ENCODE assay signal across 13 cellular contexts in genomic region chr1:38941093-38941492, GRCh38. TPM values are rescaled to one million over a fixed set of nuclear protein-coding genes. Genes with fewer than 3 reads are reported as not detected.
A peak's percentile ranks its signal among the peaks of the same experiment; 100 is the strongest.
DNase-seq lines count a peak whose midpoint lies in the region; ATAC-seq and TF ChIP-seq lines count a peak whose summit lies in the region.
"Had no signal": no experiment of that assay in that cellular context is flagged by ENCODE, and none has a peak within 500 bp of the region (broad histone marks: within the 10 kb centered on the region; RNA-seq: fewer than 3 reads in every experiment).

No MANE protein-coding gene starts in this region.

- H3K36me3 Mint-ChIP-seq in activated CD8-positive, alpha-beta T cell treated with anti-CD3 and anti-CD28 coated beads for 36 hours (ENCODE audit: low read depth) = no peaks in the 10 kb centered on the region
- H3K36me3 Mint-ChIP-seq: T-cell had no signal

- CTCF ChIA-PET in RWPE1 (lab: Yijun Ruan, JAX) = interaction anchor here (1.0 kb wide), 1 partner anchor 22 kb away, joined by 3 read pairs; no protein-coding TSS in a partner anchor
- CTCF ChIA-PET in activated CD8-positive, alpha-beta T cell treated with anti-CD3 and anti-CD28 coated beads for 36 hours (lab: Charles Lee) = no interaction called here

- no peaks in the 10 kb centered on the region for H3K9me3 Mint-ChIP-seq in activated CD8-positive, alpha-beta T cell treated with anti-CD3 and anti-CD28 coated beads for 36 hours
- H3K9me3 Mint-ChIP-seq: T-cell had no signal

- H3K27me3 Mint-ChIP-seq in activated CD8-positive, alpha-beta T cell treated with anti-CD3 and anti-CD28 coated beads for 36 hours = no peaks in the 10 kb centered on the region
- H3K27me3 Mint-ChIP-seq: T-cell had no signal

- DNase-seq in RWPE1 (ENCODE audit: low spot score) (no peak), epithelial cell of esophagus (ENCODE audit: low read depth) (no peak), mucosa of descending colon (peak in 2 of 3 donors; percentile 52 to 60), tibial nerve (ENCODE audit: low spot score in 2 of 2) (no peak), SK-N-DZ (ENCODE audit: low spot score) (no peak)
- DNase-seq in activated CD8-positive, alpha-beta T cell treated with anti-CD3 and anti-CD28 coated beads for 36 hours = no peak
- DNase-seq: DND-41; islet precursor cell; NCI-H1417; NK-92 treated with Interleukin-12 subunit alpha and Interleukin-12 subunit beta, amount 100 ng/mL, for 24 hours; T-cell had no signal

- intact Hi-C loops in mucosa of descending colon (cut with DNase I, micrococcal nuclease) = no loop called here
- intact Hi-C loops in activated CD8-positive, alpha-beta T cell treated with anti-CD3 and anti-CD28 coated beads for 36 hours (cut with micrococcal nuclease) = no loop called here

- H3K4me3 ChIP-seq in epithelial cell of esophagus (ENCODE audit: low read length) (peak overlapping the region; percentile 85), mucosa of descending colon (peak overlapping the region; percentile 14), tibial nerve (peak overlapping the region; percentile 15 to 48 (median 30))

- POLR2A ChIA-PET in RWPE1 (lab: Yijun Ruan, JAX; ENCODE audit: low non-redundant PET) = no interaction called here
- POLR2A ChIA-PET in activated CD8-positive, alpha-beta T cell treated with anti-CD3 and anti-CD28 coated beads for 36 hours (lab: Charles Lee) = no interaction called here

- TF ChIP-seq EP300 in tibial nerve (IDR thresholded peaks at IDR 0.05) = no peak

- ATAC-seq in mucosa of descending colon = peak; percentile 71
- ATAC-seq in activated CD8-positive, alpha-beta T cell treated with anti-CD3 and anti-CD28 coated beads for 36 hours = no peak
- ATAC-seq in HG02870 (IDR thresholded peaks at IDR 0.05; ENCODE audit: unreplicated experiment) = no peak
- ATAC-seq in HG02885 (IDR thresholded peaks at IDR 0.05; ENCODE audit: poor library complexity, unreplicated experiment) = no peak
- ATAC-seq: T-cell had no signal

- no peaks in the 10 kb centered on the region for H3K27me3 ChIP-seq in tibial nerve

- no peak for TF ChIP-seq POLR2A in tibial nerve (IDR thresholded peaks at IDR 0.05)

- H3K4me1 Mint-ChIP-seq in activated CD8-positive, alpha-beta T cell treated with anti-CD3 and anti-CD28 coated beads for 36 hours (ENCODE audit: low read depth) = no peaks in the 10 kb centered on the region

- TF ChIP-seq CTCF in RWPE1 (conservative IDR thresholded peaks at IDR 0.05; ENCODE audit: low read depth) (no peak), epithelial cell of esophagus (IDR thresholded peaks at IDR 0.05; ENCODE audit: insufficient read depth, low read depth, low read length, missing control alignments) (peak; percentile 8), mucosa of descending colon (IDR thresholded peaks at IDR 0.05) (no peak), tibial nerve (IDR thresholded peaks at IDR 0.05) (no peak)
- no peak for TF ChIP-seq CTCF in activated CD8-positive, alpha-beta T cell treated with anti-CD3 and anti-CD28 coated beads for 36 hours (IDR thresholded peaks at IDR 0.05)

- peaks cover 2% of the 10 kb centered on the region for H3K4me1 ChIP-seq in mucosa of descending colon (ENCODE audit: low read depth)
- H3K4me1 ChIP-seq in tibial nerve = peaks cover 0 to 15% (median 0%) of the 10 kb centered on the region in 4 donors

- H3K4me3 Mint-ChIP-seq in activated CD8-positive, alpha-beta T cell treated with anti-CD3 and anti-CD28 coated beads for 36 hours = no peak overlapping the region
- H3K4me3 Mint-ChIP-seq: T-cell had no signal

- no peaks in the 10 kb centered on the region for H3K9me3 ChIP-seq in mucosa of descending colon
- no peaks in the 10 kb centered on the region for H3K9me3 ChIP-seq in tibial nerve

- no peak overlapping the region for H3K27ac Mint-ChIP-seq in activated CD8-positive, alpha-beta T cell treated with anti-CD3 and anti-CD28 coated beads for 36 hours
- H3K27ac Mint-ChIP-seq: T-cell had no signal

- WGBS in tibial nerve, 2 donors = 33 to 38% methylated on average over 4 of the region's 4 CpGs

- H3K27ac ChIP-seq in RWPE1 = peak overlapping the region; percentile 51
- H3K27ac ChIP-seq in tibial nerve = peak overlapping the region in 1 of 4 donors; percentile 8

- H3K36me3 ChIP-seq in mucosa of descending colon (ENCODE audit: low read depth) (no peaks in the 10 kb centered on the region), tibial nerve (no peaks in the 10 kb centered on the region)

RNA-seq across cellular contexts. Expression of gene RHBDL2, which starts 0.5 kb away (rescaled TPM):
- total RNA-seq in mucosa of descending colon (10 to 100 TPM; 16.6 to 50.5 (median 23.7) TPM), tibial nerve (1 to 10 TPM in 1 of 4 donors, not detected in 3; 1.3 TPM)
- not detected for total RNA-seq in activated CD8-positive, alpha-beta T cell treated with anti-CD3 and anti-CD28 coated beads for 36 hours
- polyA plus RNA-seq in SK-N-DZ (2014; cell fraction: cytosol; rRNA removed) = 0.24 and 2.2 TPM in 2 replicates
- 0.54 and 0.90 TPM in 2 replicates for polyA plus RNA-seq in SK-N-DZ (2014; cell fraction: nucleus; rRNA removed)
- total RNA-seq: T-cell had no signal

RNA-seq across cellular contexts. Expression of gene AKIRIN1, which starts 50.0 kb away (rescaled TPM):
- total RNA-seq in mucosa of descending colon (10 to 100 TPM; 47.7 to 60.4 (median 54.5) TPM), tibial nerve (10 to 100 TPM; 36.9 to 45.3 (median 41.8) TPM)
- total RNA-seq in activated CD8-positive, alpha-beta T cell treated with anti-CD3 and anti-CD28 coated beads for 36 hours = 10 to 100 TPM; 57.8 to 59.4 TPM
- 64.0 and 69.5 TPM in 2 replicates for polyA plus RNA-seq in SK-N-DZ (2014; cell fraction: cytosol; rRNA removed)
- 14.8 and 20.2 TPM in 2 replicates for polyA plus RNA-seq in SK-N-DZ (2014; cell fraction: nucleus; rRNA removed)

RNA-seq across cellular contexts. Expression of gene GJA9, which starts 59.7 kb away (rescaled TPM):
- total RNA-seq in mucosa of descending colon = 1 to 10 TPM in 2 of 3 donors, under 1 TPM in 1; 0.65 to 2.7 (median 1.2) TPM
- not detected for total RNA-seq in tibial nerve
- total RNA-seq in activated CD8-positive, alpha-beta T cell treated with anti-CD3 and anti-CD28 coated beads for 36 hours = not detected
- polyA plus RNA-seq in SK-N-DZ (2014; cell fraction: cytosol; rRNA removed) = not detected in 2 replicates
- not detected in 2 replicates for polyA plus RNA-seq in SK-N-DZ (2014; cell fraction: nucleus; rRNA removed)
- total RNA-seq: T-cell had no signal

Comparison
In these comparisons a context has a peak if more than half of its experiments do, and no peak if none do; other contexts are left out.
1. DNase-seq: peak in mucosa of descending colon (2 of 3); none in RWPE1 (single experiment), epithelial cell of esophagus (single experiment), tibial nerve (0 of 2), activated CD8-positive, alpha-beta T cell treated with anti-CD3 and anti-CD28 coated beads for 36 hours (single experiment) and SK-N-DZ (single experiment).
2. H3K4me3 ChIP-seq: peak in every context shown above with its lines; median percentile 85 in epithelial cell of esophagus; 30 in tibial nerve; 14 in mucosa of descending colon.
3. RNA of gene RHBDL2, which starts 0.5 kb away (total RNA-seq): 16.6 to 50.5 TPM in mucosa of descending colon; 1.3 TPM in tibial nerve and not detected in activated CD8-positive, alpha-beta T cell treated with anti-CD3 and anti-CD28 coated beads for 36 hours; every median in the first group is over 4 times any median in the second.